ENCODE assay signal across 1 cellular context in the genomic region with DNA sequence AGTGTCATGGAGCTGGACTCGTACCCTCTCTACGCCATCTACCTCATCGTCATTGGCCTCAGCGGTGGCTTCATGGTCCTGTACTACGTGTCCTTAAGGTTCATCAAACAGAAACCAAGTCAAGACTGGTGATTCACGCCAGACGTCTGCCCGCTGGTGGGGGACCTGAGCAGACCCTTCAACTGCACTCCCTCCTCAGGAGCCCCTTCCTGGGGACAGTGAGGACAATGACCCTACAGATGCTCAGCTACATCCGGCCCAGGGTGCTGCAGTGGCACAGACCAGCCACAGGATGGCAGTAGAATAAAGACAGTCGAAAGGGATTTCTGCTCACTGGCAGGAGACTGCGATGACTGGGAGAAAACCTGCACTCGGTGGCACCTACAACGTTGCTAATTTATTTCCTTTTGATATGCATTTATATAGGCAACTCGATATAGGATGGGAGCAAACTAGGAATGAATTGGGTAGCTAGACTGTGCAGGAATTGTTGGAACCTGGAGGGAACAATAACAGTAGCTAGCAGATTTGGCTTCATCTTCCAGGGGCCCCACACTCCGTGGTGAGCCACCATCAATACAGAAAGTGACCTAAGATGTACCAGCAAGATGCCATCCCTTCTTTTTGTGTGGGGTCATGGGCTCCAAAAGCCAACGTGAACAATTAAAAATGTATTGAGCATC.
A peak's percentile ranks its signal among the peaks of the same experiment; 100 is the strongest.
TF ChIP-seq lines count a peak whose summit lies in the region.

No MANE protein-coding gene starts in this region.

TF ChIP-seq in K562, 482 proteins besides CTCF, POLR2A, EP300 and RAD21 (continued from another document):
- TF ChIP-seq CBFA2T3 (IDR thresholded peaks at IDR 0.05) (no peak), CTBP1 (IDR thresholded peaks at IDR 0.05; ENCODE audit: borderline replicate concordance) (peak; percentile 15; the same call in 1 of the 2 replicates), JUND (IDR thresholded peaks at IDR 0.05; ENCODE audit: borderline replicate concordance, low read depth, low read length) (peak; percentile 30; the same call in 1 of the 2 replicates), JUND (tag; IDR thresholded peaks at IDR 0.05; ENCODE audit: borderline replicate concordance, low read depth, low read length) (no peak), NFE2 (IDR thresholded peaks at IDR 0.05; ENCODE audit: low read depth) (peak; percentile 62; the same call in 1 of the 2 replicates), FOXJ3 (CRISPR knock-in tag; IDR thresholded peaks at IDR 0.05) (no peak), CREM (IDR thresholded peaks at IDR 0.05; ENCODE audit: low read depth) (0 out of 2 replicates have a peak, but pooled peaks have one; percentile 11), STAG1 (CRISPR knock-in tag; IDR thresholded peaks at IDR 0.05; ENCODE audit: borderline replicate concordance) (peak; percentile 80; the same call in 1 of the 2 replicates), ETV5 (CRISPR knock-in tag; IDR thresholded peaks at IDR 0.05; ENCODE audit: low read depth) (peak; percentile 91), GABPB1 (CRISPR knock-in tag; IDR thresholded peaks at IDR 0.05) (peak; percentile 63; the same call in 1 of the 2 replicates), RBM39 (optimal IDR thresholded peaks at IDR 0.05; ENCODE audit: low read depth, low read length) (no peak), RCOR1 (IDR thresholded peaks at IDR 0.05; ENCODE audit: borderline replicate concordance in 1 of 2, low read depth in 2 of 2, low read length in 2 of 2) (0 out of 4 replicates have a peak, but pooled peaks of 1 of the 2 experiments have one; percentile 41), HCFC1 (IDR thresholded peaks at IDR 0.05; ENCODE audit: low read depth, low read length) (peak; percentile 20; the same call in 1 of the 2 replicates)
- TF ChIP-seq, protein P1, sequence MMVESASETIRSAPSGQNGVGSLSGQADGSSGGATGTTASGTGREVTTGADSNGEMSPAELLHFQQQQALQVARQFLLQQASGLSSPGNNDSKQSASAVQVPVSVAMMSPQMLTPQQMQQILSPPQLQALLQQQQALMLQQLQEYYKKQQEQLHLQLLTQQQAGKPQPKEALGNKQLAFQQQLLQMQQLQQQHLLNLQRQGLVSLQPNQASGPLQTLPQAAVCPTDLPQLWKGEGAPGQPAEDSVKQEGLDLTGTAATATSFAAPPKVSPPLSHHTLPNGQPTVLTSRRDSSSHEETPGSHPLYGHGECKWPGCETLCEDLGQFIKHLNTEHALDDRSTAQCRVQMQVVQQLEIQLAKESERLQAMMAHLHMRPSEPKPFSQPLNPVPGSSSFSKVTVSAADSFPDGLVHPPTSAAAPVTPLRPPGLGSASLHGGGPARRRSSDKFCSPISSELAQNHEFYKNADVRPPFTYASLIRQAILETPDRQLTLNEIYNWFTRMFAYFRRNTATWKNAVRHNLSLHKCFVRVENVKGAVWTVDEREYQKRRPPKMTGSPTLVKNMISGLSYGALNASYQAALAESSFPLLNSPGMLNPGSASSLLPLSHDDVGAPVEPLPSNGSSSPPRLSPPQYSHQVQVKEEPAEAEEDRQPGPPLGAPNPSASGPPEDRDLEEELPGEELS (CRISPR knock-in tag; IDR thresholded peaks at IDR 0.05; ENCODE audit: borderline replicate concordance): no peak
- TF ChIP-seq, protein P2, sequence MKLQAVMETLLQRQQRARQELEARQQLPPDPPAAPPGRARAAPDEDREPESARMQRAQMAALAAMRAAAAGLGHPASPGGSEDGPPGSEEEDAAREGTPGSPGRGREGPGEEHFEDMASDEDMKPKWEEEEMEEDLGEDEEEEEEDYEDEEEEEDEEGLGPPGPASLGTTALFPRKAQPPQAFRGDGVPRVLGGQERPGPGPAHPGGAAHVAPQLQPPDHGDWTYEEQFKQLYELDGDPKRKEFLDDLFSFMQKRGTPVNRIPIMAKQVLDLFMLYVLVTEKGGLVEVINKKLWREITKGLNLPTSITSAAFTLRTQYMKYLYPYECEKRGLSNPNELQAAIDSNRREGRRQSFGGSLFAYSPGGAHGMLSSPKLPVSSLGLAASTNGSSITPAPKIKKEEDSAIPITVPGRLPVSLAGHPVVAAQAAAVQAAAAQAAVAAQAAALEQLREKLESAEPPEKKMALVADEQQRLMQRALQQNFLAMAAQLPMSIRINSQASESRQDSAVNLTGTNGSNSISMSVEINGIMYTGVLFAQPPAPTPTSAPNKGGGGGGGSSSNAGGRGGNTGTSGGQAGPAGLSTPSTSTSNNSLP (IDR thresholded peaks at IDR 0.05; ENCODE audit: borderline replicate concordance, low read depth, low read length): no peak
- TF ChIP-seq, protein P3, sequence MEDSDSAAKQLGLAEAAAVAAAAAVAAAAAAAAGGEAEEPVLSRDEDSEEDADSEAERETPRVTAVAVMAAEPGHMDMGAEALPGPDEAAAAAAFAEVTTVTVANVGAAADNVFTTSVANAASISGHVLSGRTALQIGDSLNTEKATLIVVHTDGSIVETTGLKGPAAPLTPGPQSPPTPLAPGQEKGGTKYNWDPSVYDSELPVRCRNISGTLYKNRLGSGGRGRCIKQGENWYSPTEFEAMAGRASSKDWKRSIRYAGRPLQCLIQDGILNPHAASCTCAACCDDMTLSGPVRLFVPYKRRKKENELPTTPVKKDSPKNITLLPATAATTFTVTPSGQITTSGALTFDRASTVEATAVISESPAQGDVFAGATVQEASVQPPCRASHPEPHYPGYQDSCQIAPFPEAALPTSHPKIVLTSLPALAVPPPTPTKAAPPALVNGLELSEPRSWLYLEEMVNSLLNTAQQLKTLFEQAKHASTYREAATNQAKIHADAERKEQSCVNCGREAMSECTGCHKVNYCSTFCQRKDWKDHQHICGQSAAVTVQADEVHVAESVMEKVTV (CRISPR knock-in tag; IDR thresholded peaks at IDR 0.05): peak; percentile 71
- TF ChIP-seq, protein P4, sequence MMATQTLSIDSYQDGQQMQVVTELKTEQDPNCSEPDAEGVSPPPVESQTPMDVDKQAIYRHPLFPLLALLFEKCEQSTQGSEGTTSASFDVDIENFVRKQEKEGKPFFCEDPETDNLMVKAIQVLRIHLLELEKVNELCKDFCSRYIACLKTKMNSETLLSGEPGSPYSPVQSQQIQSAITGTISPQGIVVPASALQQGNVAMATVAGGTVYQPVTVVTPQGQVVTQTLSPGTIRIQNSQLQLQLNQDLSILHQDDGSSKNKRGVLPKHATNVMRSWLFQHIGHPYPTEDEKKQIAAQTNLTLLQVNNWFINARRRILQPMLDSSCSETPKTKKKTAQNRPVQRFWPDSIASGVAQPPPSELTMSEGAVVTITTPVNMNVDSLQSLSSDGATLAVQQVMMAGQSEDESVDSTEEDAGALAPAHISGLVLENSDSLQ (IDR thresholded peaks at IDR 0.05): no peak
